Comparison of ENCODE assay signal across 1 cellular context in genomic region chr11:34653851-34654490, GRCh38.
TF ChIP-seq lines count a peak whose summit lies in the region.

No MANE protein-coding gene starts in this region.

TF ChIP-seq in HepG2, 621 proteins besides CTCF, POLR2A, EP300 and RAD21 (continued from another document and continues in another):
- TF ChIP-seq TCF7L2 (IDR thresholded peaks at IDR 0.05; ENCODE audit: low read depth, low read length) (no peak), PRMT3 (CRISPR knock-in tag; IDR thresholded peaks at IDR 0.05; ENCODE audit: borderline replicate concordance, low read depth) (no peak), GLMP (CRISPR knock-in tag; IDR thresholded peaks at IDR 0.05; ENCODE audit: borderline replicate concordance) (no peak), SMAD1 (CRISPR knock-in tag; IDR thresholded peaks at IDR 0.05; ENCODE audit: borderline replicate concordance, low read depth) (no peak), ZNF589 (CRISPR knock-in tag; conservative IDR thresholded peaks at IDR 0.05) (no peak), PRDM15 (CRISPR knock-in tag; IDR thresholded peaks at IDR 0.05) (no peak), ZNF562 (CRISPR knock-in tag; IDR thresholded peaks at IDR 0.05; ENCODE audit: borderline replicate concordance) (no peak), ATF3 (CRISPR knock-in tag; IDR thresholded peaks at IDR 0.05) (peak; percentile 61; the same call in 1 of the 2 replicates), KDM3A (CRISPR knock-in tag; IDR thresholded peaks at IDR 0.05; ENCODE audit: low read depth) (no peak), ZC3H13 (CRISPR knock-in tag; IDR thresholded peaks at IDR 0.05) (0 out of 2 replicates have a peak, but pooled peaks have one; percentile 55), PCBP1 (IDR thresholded peaks at IDR 0.05; ENCODE audit: borderline replicate concordance, low read depth, low read length) (no peak), CEBPG (CRISPR knock-in tag; IDR thresholded peaks at IDR 0.05) (peak; percentile 81), RAD51 (IDR thresholded peaks at IDR 0.05; ENCODE audit: borderline replicate concordance) (no peak), ZNF883 (CRISPR knock-in tag; IDR thresholded peaks at IDR 0.05; ENCODE audit: not compliant biosample characterization) (no peak), ZBTB37 (CRISPR knock-in tag; IDR thresholded peaks at IDR 0.05) (no peak), ERF (CRISPR knock-in tag; IDR thresholded peaks at IDR 0.05) (peak; percentile 40; the same call in 1 of the 2 replicates), ZNF30 (CRISPR knock-in tag; IDR thresholded peaks at IDR 0.05) (no peak), AKNA (CRISPR knock-in tag; IDR thresholded peaks at IDR 0.05; ENCODE audit: borderline replicate concordance) (no peak), ZNF451 (CRISPR knock-in tag; IDR thresholded peaks at IDR 0.05) (no peak), ELF4 (CRISPR knock-in tag; IDR thresholded peaks at IDR 0.05; ENCODE audit: borderline replicate concordance) (peak; percentile 70), CHD4 (IDR thresholded peaks at IDR 0.05; ENCODE audit: borderline replicate concordance, low read length) (no peak), AGO1 (IDR thresholded peaks at IDR 0.05; ENCODE audit: low read depth, low read length, poor library complexity, severe bottlenecking) (no peak), ZNF280D (CRISPR knock-in tag; IDR thresholded peaks at IDR 0.05) (peak; percentile 47; the same call in 1 of the 2 replicates), CCDC6 (CRISPR knock-in tag; IDR thresholded peaks at IDR 0.05) (peak; percentile 36; the same call in 1 of the 2 replicates), POGZ (CRISPR knock-in tag; IDR thresholded peaks at IDR 0.05) (no peak), ZNF547 (CRISPR knock-in tag; IDR thresholded peaks at IDR 0.05) (no peak), HHEX (CRISPR knock-in tag; IDR thresholded peaks at IDR 0.05) (no peak), RNF2 (conservative IDR thresholded peaks at IDR 0.05; ENCODE audit: low read depth) (no peak), ZNF260 (CRISPR knock-in tag; IDR thresholded peaks at IDR 0.05; ENCODE audit: borderline replicate concordance, low read depth) (no peak), CC2D1A (CRISPR knock-in tag; IDR thresholded peaks at IDR 0.05) (no peak), TOPORS (CRISPR knock-in tag; IDR thresholded peaks at IDR 0.05) (no peak), GLI4 (CRISPR knock-in tag; IDR thresholded peaks at IDR 0.05; ENCODE audit: borderline replicate concordance) (no peak), ZNF552 (CRISPR knock-in tag; IDR thresholded peaks at IDR 0.05; ENCODE audit: borderline replicate concordance) (no peak), CREM (IDR thresholded peaks at IDR 0.05) (peak; percentile 46), CREM (CRISPR knock-in tag; IDR thresholded peaks at IDR 0.05) (no peak), GABPB1 (CRISPR knock-in tag; IDR thresholded peaks at IDR 0.05) (peak; percentile 19; the same call in 1 of the 2 replicates), PHB2 (IDR thresholded peaks at IDR 0.05; ENCODE audit: partially characterized antibody) (no peak), NFYB (CRISPR knock-in tag; IDR thresholded peaks at IDR 0.05) (no peak), SUZ12 (IDR thresholded peaks at IDR 0.05; ENCODE audit: low read depth, low read length) (no peak), NFAT5 (CRISPR knock-in tag; IDR thresholded peaks at IDR 0.05) (no peak), ZEB1 (IDR thresholded peaks at IDR 0.05; ENCODE audit: insufficient replicate concordance, low read depth) (no peak), PAF1 (CRISPR knock-in tag; IDR thresholded peaks at IDR 0.05) (no peak), PHF8 (CRISPR knock-in tag; IDR thresholded peaks at IDR 0.05) (no peak; the same call in 1 of the 2 replicates), MLX (CRISPR knock-in tag; IDR thresholded peaks at IDR 0.05) (no peak), SATB2 (CRISPR knock-in tag; IDR thresholded peaks at IDR 0.05) (no peak)
